In the genomic region with DNA sequence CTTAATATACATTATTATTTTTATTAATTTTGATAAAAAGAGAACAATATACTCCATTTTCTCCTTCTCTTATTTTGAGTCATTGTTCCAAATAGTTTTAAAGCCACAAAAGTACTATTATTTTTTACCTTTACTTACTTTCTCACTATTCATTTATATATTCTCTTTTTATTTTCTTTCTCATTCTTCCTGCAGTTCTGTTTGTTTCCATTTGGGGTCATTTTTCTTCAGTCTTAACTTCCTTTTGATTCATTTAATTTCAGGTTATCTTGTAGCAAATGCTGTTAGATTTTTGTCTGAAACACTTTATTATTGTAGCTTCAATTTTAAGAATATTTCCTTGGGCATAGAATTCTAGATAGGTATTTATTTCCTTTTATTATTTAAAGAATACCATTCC, we compare ENCODE assay signal across 16 cellular contexts.
DNase-seq lines count a peak whose midpoint lies in the region; ATAC-seq and TF ChIP-seq lines count a peak whose summit lies in the region.
"Had no signal": no experiment of that assay in that cellular context is flagged by ENCODE, and none has a peak within 500 bp of the region (broad histone marks: within the 10 kb centered on the region; RNA-seq: fewer than 3 reads in every experiment).

No MANE protein-coding gene starts in this region.

- no peaks in the 10 kb centered on the region for H3K79me2 ChIP-seq in DND-41 (ENCODE audit: insufficient read depth, low read length)

- no peak overlapping the region for H3K4me3 ChIP-seq in DND-41 (ENCODE audit: low read depth in 1 of 2, low read length in 2 of 2)
- H3K4me3 ChIP-seq in cardiac fibroblast (replicated peaks in 1 of 2; ENCODE audit: low read depth in 2 of 2, low read length in 2 of 2), result no peak overlapping the region
- H3K4me3 ChIP-seq in retinal pigment epithelial cell (ENCODE audit: low read length), result no peak overlapping the region
- H3K4me3 ChIP-seq in suprapubic skin, result no peak overlapping the region
- H3K4me3 ChIP-seq: A549 had no signal

- no peaks in the 10 kb centered on the region for H3K36me3 ChIP-seq in DND-41 (ENCODE audit: insufficient read depth, low read length)
- H3K36me3 ChIP-seq in suprapubic skin, result no peaks in the 10 kb centered on the region

- H3K36me3 Mint-ChIP-seq in glutamatergic neuron (ENCODE audit: unreplicated experiment), result no peaks in the 10 kb centered on the region
- H3K36me3 Mint-ChIP-seq: CD14-positive monocyte had no signal

- H3K9me3 ChIP-seq in DND-41 (ENCODE audit: insufficient read depth, low read length, severe bottlenecking) (peaks cover 4% of the 10 kb centered on the region), suprapubic skin (no peaks in the 10 kb centered on the region)

- no peak overlapping the region for H3K27ac Mint-ChIP-seq in glutamatergic neuron (ENCODE audit: unreplicated experiment)
- H3K27ac Mint-ChIP-seq: CD14-positive monocyte had no signal

- peak; percentile 20 for TF ChIP-seq CTCF in DND-41 (IDR thresholded peaks at IDR 0.05; ENCODE audit: borderline replicate concordance, extremely low read depth, low read length, poor library complexity, severe bottlenecking)
- TF ChIP-seq CTCF in cardiac fibroblast (IDR thresholded peaks at IDR 0.05; ENCODE audit: low read depth, low read length), result no peak
- TF ChIP-seq CTCF in glutamatergic neuron (IDR thresholded peaks at IDR 0.05; ENCODE audit: partially characterized antibody, unreplicated experiment), result peak; percentile 51
- peak; percentile 11 for TF ChIP-seq CTCF in retinal pigment epithelial cell (conservative IDR thresholded peaks at IDR 0.05; ENCODE audit: low read depth, low read length)
- no peak for TF ChIP-seq CTCF in suprapubic skin (IDR thresholded peaks at IDR 0.05)

- DNase-seq in DND-41 (no peak), cardiac fibroblast (ENCODE audit: low read depth in 2 of 2) (peak; percentile 3 to 5), glutamatergic neuron (no peak), retinal pigment epithelial cell (ENCODE audit: low read depth) (no peak), NAMALWA (ENCODE audit: low spot score) (no peak), suprapubic skin (ENCODE audit: low spot score in 2 of 2) (no peak)
- DNase-seq: DMS 273 treated with DMSO at 0.1 percent for 48 hours, NCI-H1105, NCI-H1694 treated with DMSO at 0.1 percent for 48 hours, NCI-H226, NCI-H524 treated with DMSO at 0.1 percent for 48 hours, SHP77 had no signal

- H3K27me3 Mint-ChIP-seq in glutamatergic neuron (ENCODE audit: unreplicated experiment), result no peaks in the 10 kb centered on the region

- H3K4me1 ChIP-seq in DND-41 (ENCODE audit: insufficient read depth, low read length), result no peaks in the 10 kb centered on the region
- H3K4me1 ChIP-seq in suprapubic skin, result no peaks in the 10 kb centered on the region
- H3K4me1 ChIP-seq: A549 had no signal

- H3K9ac ChIP-seq in DND-41 (ENCODE audit: low read depth, low read length), result no peak overlapping the region
- H3K9ac ChIP-seq: KMS-11 had no signal

- no peak for TF ChIP-seq EP300 in suprapubic skin (IDR thresholded peaks at IDR 0.05)

- H3K4me3 Mint-ChIP-seq in glutamatergic neuron (ENCODE audit: unreplicated experiment), result no peak overlapping the region
- H3K4me3 Mint-ChIP-seq: CD14-positive monocyte had no signal

- H3K9me3 Mint-ChIP-seq in glutamatergic neuron (ENCODE audit: unreplicated experiment), result peaks cover 3% of the 10 kb centered on the region

- H4K20me1 ChIP-seq in DND-41 (ENCODE audit: insufficient read depth, low read length), result no peaks in the 10 kb centered on the region

- TF ChIP-seq POLR2A in suprapubic skin (IDR thresholded peaks at IDR 0.05), result no peak

- H2AFZ ChIP-seq in DND-41 (ENCODE audit: low read depth, low read length), result no peak overlapping the region

- H3K4me2 ChIP-seq in DND-41 (ENCODE audit: insufficient read depth, low read length), result no peak overlapping the region
- H3K4me2 ChIP-seq: A549, KMS-11 had no signal

- H3K27me3 ChIP-seq in DND-41 (ENCODE audit: insufficient read depth, low read length, poor library complexity), result no peaks in the 10 kb centered on the region
- H3K27me3 ChIP-seq in suprapubic skin, result no peaks in the 10 kb centered on the region

- H3K4me1 Mint-ChIP-seq in glutamatergic neuron (ENCODE audit: low read depth, unreplicated experiment), result peaks cover 1% of the 10 kb centered on the region
- H3K4me1 Mint-ChIP-seq: CD14-positive monocyte had no signal

- H3K27ac ChIP-seq in DND-41 (ENCODE audit: low read length) (no peak overlapping the region), suprapubic skin (no peak overlapping the region)
- H3K27ac ChIP-seq: A549, KMS-11 had no signal

- ATAC-seq in DND-41 (ENCODE audit: insufficient read depth, low read depth) (no peak), GM21786 (IDR thresholded peaks at IDR 0.05; ENCODE audit: unreplicated experiment) (no peak)
- ATAC-seq: A549 had no signal

Comparison
In these comparisons a context has a peak if more than half of its experiments do, and no peak if none do; other contexts are left out.
1. DNase-seq: peak in cardiac fibroblast (2 of 2); none in DND-41 (single experiment), glutamatergic neuron (single experiment), retinal pigment epithelial cell (single experiment), NAMALWA (single experiment) and suprapubic skin (0 of 2).
2. CTCF ChIP-seq: peak in DND-41 (single experiment), glutamatergic neuron (single experiment) and retinal pigment epithelial cell (single experiment); none in cardiac fibroblast (single experiment) and suprapubic skin (0 of 2).